2 cellular contexts compared by ENCODE assay signal in the genomic region with DNA sequence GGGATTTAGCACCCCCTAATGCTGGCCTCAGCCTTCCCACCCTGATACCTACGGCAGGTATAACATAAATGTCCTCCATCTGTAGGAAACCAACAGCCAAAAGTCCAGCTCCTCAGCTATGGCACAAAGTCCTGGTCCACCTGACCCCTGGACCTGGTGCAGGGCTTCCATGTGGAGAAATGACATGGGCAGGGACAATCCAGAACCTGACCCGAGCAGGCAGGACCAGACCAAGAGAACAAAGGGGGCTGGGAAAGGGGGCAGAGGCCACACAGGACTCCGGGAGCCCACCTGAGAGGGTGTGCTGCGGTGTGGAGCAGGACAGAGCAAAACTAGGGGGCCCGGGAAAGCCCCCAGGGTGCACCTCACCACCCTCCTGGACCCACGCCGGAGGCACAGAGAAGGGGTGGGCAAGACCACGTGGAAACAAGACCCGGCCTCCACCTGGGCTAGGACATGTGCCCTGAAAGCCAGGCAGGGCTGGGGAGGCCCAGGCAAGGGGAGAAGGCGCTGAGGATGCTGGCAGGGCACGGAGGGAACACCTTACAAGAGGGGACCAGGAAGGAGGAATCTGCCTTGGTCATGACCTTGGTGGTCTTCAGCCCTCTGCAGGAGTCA.
A peak's percentile ranks its signal among the peaks of the same experiment; 100 is the strongest.
TF ChIP-seq lines count a peak whose summit lies in the region.

No MANE protein-coding gene starts in this region.

TF ChIP-seq in H1, 55 proteins besides CTCF, POLR2A, EP300 and RAD21:
- no peak for TF ChIP-seq FOSL1 (IDR thresholded peaks at IDR 0.05; ENCODE audit: insufficient read depth, low read depth, low read length)
- TF ChIP-seq CEBPB (IDR thresholded peaks at IDR 0.05; ENCODE audit: low read depth, low read length): no peak
- no peak for TF ChIP-seq KDM1A (IDR thresholded peaks at IDR 0.05; ENCODE audit: borderline replicate concordance, low read length)
- TF ChIP-seq NANOG (IDR thresholded peaks at IDR 0.05; ENCODE audit: insufficient read depth, low read depth, low read length, poor library complexity, severe bottlenecking): no peak
- TF ChIP-seq CHD2 (IDR thresholded peaks at IDR 0.05; ENCODE audit: low read length): no peak
- TF ChIP-seq RFX5 (IDR thresholded peaks at IDR 0.05; ENCODE audit: borderline replicate concordance, low read depth, low read length): no peak
- TF ChIP-seq EZH2 (IDR thresholded peaks at IDR 0.05; ENCODE audit: low read depth, low read length, severe bottlenecking): no peak
- TF ChIP-seq KDM5A (IDR thresholded peaks at IDR 0.05; ENCODE audit: low read length): no peak
- no peak for TF ChIP-seq BACH1 (IDR thresholded peaks at IDR 0.05; ENCODE audit: low read length)
- no peak for TF ChIP-seq PHF8 (conservative IDR thresholded peaks at IDR 0.05; ENCODE audit: low read depth, low read length)
- no peak for TF ChIP-seq ASH2L (IDR thresholded peaks at IDR 0.05; ENCODE audit: low read length)

TF ChIP-seq in liver, 16 proteins besides CTCF, POLR2A, EP300 and RAD21:
- TF ChIP-seq TAF1 (conservative IDR thresholded peaks at IDR 0.05) (no peak), HNF4A (conservative IDR thresholded peaks at IDR 0.05) (peak; percentile 50 to 52)
